In genomic region chr12:104609083-104609844, GRCh38 we compare ENCODE assay signal across 19 cellular contexts.
DNase-seq lines count a peak whose midpoint lies in the region; ATAC-seq lines count a peak whose summit lies in the region.
"Had no signal": no experiment of that assay in that cellular context is flagged by ENCODE, and none has a peak within 500 bp of the region (broad histone marks: within the 10 kb centered on the region; RNA-seq: fewer than 3 reads in every experiment).

No MANE protein-coding gene starts in this region.

- peak overlapping the region; percentile 32 to 70 for H3K27ac Mint-ChIP-seq in effector memory CD8-positive, alpha-beta T cell
- peak overlapping the region; percentile 5 for H3K27ac Mint-ChIP-seq in stimulated activated effector memory CD8-positive, alpha-beta T cell treated with anti-CD3 and anti-CD28 coated beads, Interleukin-12 subunit alpha, Interleukin-12 subunit beta, amount 100 ng/mL, for 72 hours

- no peaks in the 10 kb centered on the region for H3K27me3 Mint-ChIP-seq in effector memory CD8-positive, alpha-beta T cell

- H3K4me3 Mint-ChIP-seq in effector memory CD8-positive, alpha-beta T cell: no peak overlapping the region
- no peak overlapping the region for H3K4me3 Mint-ChIP-seq in stimulated activated effector memory CD8-positive, alpha-beta T cell treated with anti-CD3 and anti-CD28 coated beads, Interleukin-12 subunit alpha, Interleukin-12 subunit beta, amount 100 ng/mL, for 72 hours

- no peak for ATAC-seq in effector memory CD8-positive, alpha-beta T cell (replicated peaks)
- ATAC-seq in stimulated activated effector memory CD8-positive, alpha-beta T cell treated with anti-CD3 and anti-CD28 coated beads, Interleukin-12 subunit alpha, Interleukin-12 subunit beta, amount 100 ng/mL, for 72 hours: no peak
- no peak for ATAC-seq in HG03432 (IDR thresholded peaks at IDR 0.05; ENCODE audit: unreplicated experiment)
- ATAC-seq: left lung had no signal

- DNase-seq in DMS 273 (lab: John Stamatoyannopoulos, UW; ENCODE audit: unreplicated experiment) (peak; percentile 62), DMS 273 treated with DMSO at 0.1 percent for 48 hours (lab: John Stamatoyannopoulos, UW) (no peak), NCI-H446 treated with DMSO at 0.1 percent for 48 hours (lab: John Stamatoyannopoulos, UW) (peak; percentile 85), AG08395 (ENCODE audit: low spot score) (no peak)
- DNase-seq in effector memory CD8-positive, alpha-beta T cell: no peak
- no peak for DNase-seq in stimulated activated effector memory CD8-positive, alpha-beta T cell treated with anti-CD3 and anti-CD28 coated beads, Interleukin-12 subunit alpha, Interleukin-12 subunit beta, amount 100 ng/mL, for 72 hours (ENCODE audit: low spot score in 2 of 2)
- no peak for DNase-seq in stimulated activated CD4-positive, alpha-beta T cell treated with anti-CD3 and anti-CD28 coated beads, Interleukin-4, amount 100 ng/mL, for 1 hour
- DNase-seq: activated CD4-positive, alpha-beta T cell treated with anti-CD3 and anti-CD28 coated beads for 4 hours; activated CD8-positive, alpha-beta memory T cell treated with anti-CD3 and anti-CD28 coated beads, Interleukin-2, amount 50 U/mL, for 48 hours; activated naive CD4-positive, alpha-beta T cell treated with Interleukin-2 at 50 U/mL for 16 hours; EL; left lung; NCI-H146; NCI-H510A treated with DMSO at 0.1 percent for 48 hours; ovary; RPMI8226; stimulated activated CD4-positive, alpha-beta T cell treated with anti-CD3 and anti-CD28 coated beads, Interleukin-4, amount 100 ng/mL, for 4 hours; stimulated activated CD8-positive, alpha-beta memory T cell treated with anti-CD3 and anti-CD28 coated beads, Interleukin-4, amount 100 ng/mL, for 48 hours had no signal

- H3K4me1 Mint-ChIP-seq in effector memory CD8-positive, alpha-beta T cell (ENCODE audit: low read depth in 2 of 2): peaks cover 48 to 74% of the 10 kb centered on the region in 2 donors
- peaks cover 61% of the 10 kb centered on the region for H3K4me1 Mint-ChIP-seq in stimulated activated effector memory CD8-positive, alpha-beta T cell treated with anti-CD3 and anti-CD28 coated beads, Interleukin-12 subunit alpha, Interleukin-12 subunit beta, amount 100 ng/mL, for 72 hours

- H3K9me3 Mint-ChIP-seq in effector memory CD8-positive, alpha-beta T cell: no peaks in the 10 kb centered on the region
- no peaks in the 10 kb centered on the region for H3K9me3 Mint-ChIP-seq in stimulated activated effector memory CD8-positive, alpha-beta T cell treated with anti-CD3 and anti-CD28 coated beads, Interleukin-12 subunit alpha, Interleukin-12 subunit beta, amount 100 ng/mL, for 72 hours

- peaks cover 8% of the 10 kb centered on the region for H3K36me3 Mint-ChIP-seq in effector memory CD8-positive, alpha-beta T cell (ENCODE audit: insufficient read depth)
- H3K36me3 Mint-ChIP-seq in stimulated activated effector memory CD8-positive, alpha-beta T cell treated with anti-CD3 and anti-CD28 coated beads, Interleukin-12 subunit alpha, Interleukin-12 subunit beta, amount 100 ng/mL, for 72 hours: peaks cover 16% of the 10 kb centered on the region

Comparison
In these comparisons a context has a peak if more than half of its experiments do, and no peak if none do; other contexts are left out.
1. DNase-seq: peak in DMS 273 (single experiment) and NCI-H446 treated with DMSO at 0.1 percent for 48 hours (single experiment); none in DMS 273 treated with DMSO at 0.1 percent for 48 hours (single experiment), effector memory CD8-positive, alpha-beta T cell (0 of 3), stimulated activated effector memory CD8-positive, alpha-beta T cell treated with anti-CD3 and anti-CD28 coated beads, Interleukin-12 subunit alpha, Interleukin-12 subunit beta, amount 100 ng/mL, for 72 hours (0 of 2), AG08395 (single experiment) and stimulated activated CD4-positive, alpha-beta T cell treated with anti-CD3 and anti-CD28 coated beads, Interleukin-4, amount 100 ng/mL, for 1 hour (single experiment).